11 cellular contexts compared by ENCODE assay signal in genomic region chr2:117789505-117789904, GRCh38.
"Had no signal": no experiment of that assay in that cellular context is flagged by ENCODE, and none has a peak within 500 bp of the region (broad histone marks: within the 10 kb centered on the region; RNA-seq: fewer than 3 reads in every experiment).

No MANE protein-coding gene starts in this region.

- H3K9ac ChIP-seq: GM23248 had no signal

- H3K4me2 ChIP-seq: GM23338 had no signal

- H3K9me3 ChIP-seq: HAP-1 had no signal

- H3K4me3 ChIP-seq: GM23248, GM23338, HAP-1 had no signal

- H3K4me1 ChIP-seq: HAP-1 had no signal

- H2AFZ ChIP-seq: GM23248, GM23338 had no signal

- FAIRE-seq: H1, H54 had no signal

- H3K27ac ChIP-seq: GM23248 had no signal

- DNase-seq: GM23248, GOT3, H7, H9, HCEC 1CT, HFFc6 had no signal

- ATAC-seq: GM23338, HCT116 had no signal

- H3K36me3 ChIP-seq: HAP-1 had no signal
